ENCODE assay signal across 1 cellular context in genomic region chr1:99599678-99600175, GRCh38.
TF ChIP-seq lines count a peak whose summit lies in the region.

No MANE protein-coding gene starts in this region.

TF ChIP-seq in K562, 482 proteins besides CTCF, POLR2A, EP300 and RAD21 (continued from another document and continues in another):
- TF ChIP-seq, protein P1, sequence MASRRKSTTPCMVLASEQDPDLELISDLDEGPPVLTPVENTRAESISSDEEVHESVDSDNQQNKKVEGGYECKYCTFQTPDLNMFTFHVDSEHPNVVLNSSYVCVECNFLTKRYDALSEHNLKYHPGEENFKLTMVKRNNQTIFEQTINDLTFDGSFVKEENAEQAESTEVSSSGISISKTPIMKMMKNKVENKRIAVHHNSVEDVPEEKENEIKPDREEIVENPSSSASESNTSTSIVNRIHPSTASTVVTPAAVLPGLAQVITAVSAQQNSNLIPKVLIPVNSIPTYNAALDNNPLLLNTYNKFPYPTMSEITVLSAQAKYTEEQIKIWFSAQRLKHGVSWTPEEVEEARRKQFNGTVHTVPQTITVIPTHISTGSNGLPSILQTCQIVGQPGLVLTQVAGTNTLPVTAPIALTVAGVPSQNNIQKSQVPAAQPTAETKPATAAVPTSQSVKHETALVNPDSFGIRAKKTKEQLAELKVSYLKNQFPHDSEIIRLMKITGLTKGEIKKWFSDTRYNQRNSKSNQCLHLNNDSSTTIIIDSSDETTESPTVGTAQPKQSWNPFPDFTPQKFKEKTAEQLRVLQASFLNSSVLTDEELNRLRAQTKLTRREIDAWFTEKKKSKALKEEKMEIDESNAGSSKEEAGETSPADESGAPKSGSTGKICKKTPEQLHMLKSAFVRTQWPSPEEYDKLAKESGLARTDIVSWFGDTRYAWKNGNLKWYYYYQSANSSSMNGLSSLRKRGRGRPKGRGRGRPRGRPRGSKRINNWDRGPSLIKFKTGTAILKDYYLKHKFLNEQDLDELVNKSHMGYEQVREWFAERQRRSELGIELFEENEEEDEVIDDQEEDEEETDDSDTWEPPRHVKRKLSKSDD (conservative IDR thresholded peaks at IDR 0.05; ENCODE audit: low read length): 0 out of 2 replicates have a peak, but pooled peaks have one; percentile 61
- TF ChIP-seq ZNF408 (CRISPR knock-in tag; IDR thresholded peaks at IDR 0.05; ENCODE audit: low read depth): no peak
- TF ChIP-seq ZBTB9 (CRISPR knock-in tag; IDR thresholded peaks at IDR 0.05): no peak
- TF ChIP-seq NR1H2 (CRISPR knock-in tag; IDR thresholded peaks at IDR 0.05): no peak
- TF ChIP-seq, protein P2, sequence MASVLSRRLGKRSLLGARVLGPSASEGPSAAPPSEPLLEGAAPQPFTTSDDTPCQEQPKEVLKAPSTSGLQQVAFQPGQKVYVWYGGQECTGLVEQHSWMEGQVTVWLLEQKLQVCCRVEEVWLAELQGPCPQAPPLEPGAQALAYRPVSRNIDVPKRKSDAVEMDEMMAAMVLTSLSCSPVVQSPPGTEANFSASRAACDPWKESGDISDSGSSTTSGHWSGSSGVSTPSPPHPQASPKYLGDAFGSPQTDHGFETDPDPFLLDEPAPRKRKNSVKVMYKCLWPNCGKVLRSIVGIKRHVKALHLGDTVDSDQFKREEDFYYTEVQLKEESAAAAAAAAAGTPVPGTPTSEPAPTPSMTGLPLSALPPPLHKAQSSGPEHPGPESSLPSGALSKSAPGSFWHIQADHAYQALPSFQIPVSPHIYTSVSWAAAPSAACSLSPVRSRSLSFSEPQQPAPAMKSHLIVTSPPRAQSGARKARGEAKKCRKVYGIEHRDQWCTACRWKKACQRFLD (CRISPR knock-in tag; IDR thresholded peaks at IDR 0.05): 0 out of 2 replicates have a peak, but pooled peaks have one; percentile 41
- peak; percentile 96 for TF ChIP-seq STAT5A (IDR thresholded peaks at IDR 0.05; ENCODE audit: borderline replicate concordance, low read length)
- no peak for TF ChIP-seq ZNF263 (CRISPR knock-in tag; IDR thresholded peaks at IDR 0.05; ENCODE audit: borderline replicate concordance)
- TF ChIP-seq ZNF316 (IDR thresholded peaks at IDR 0.05): no peak
- TF ChIP-seq KDM1A (IDR thresholded peaks at IDR 0.05): peak; percentile 87 to 88
- no peak for TF ChIP-seq MCM7 (IDR thresholded peaks at IDR 0.05)
- no peak for TF ChIP-seq FOXP1 (CRISPR knock-in tag; IDR thresholded peaks at IDR 0.05)
- no peak for TF ChIP-seq RFX7 (CRISPR knock-in tag; IDR thresholded peaks at IDR 0.05)
- no peak for TF ChIP-seq CHD7 (IDR thresholded peaks at IDR 0.05; ENCODE audit: low read depth, low read length)
- no peak for TF ChIP-seq ZNF699 (CRISPR knock-in tag; IDR thresholded peaks at IDR 0.05; ENCODE audit: insufficient replicate concordance)
- TF ChIP-seq ZNF184 (CRISPR knock-in tag; IDR thresholded peaks at IDR 0.05): no peak
- TF ChIP-seq TRIM28 (IDR thresholded peaks at IDR 0.05): 0 out of 2 replicates have a peak, but pooled peaks have one; percentile 39
- TF ChIP-seq ZBTB12 (CRISPR knock-in tag; IDR thresholded peaks at IDR 0.05): no peak
- TF ChIP-seq, protein P3, sequence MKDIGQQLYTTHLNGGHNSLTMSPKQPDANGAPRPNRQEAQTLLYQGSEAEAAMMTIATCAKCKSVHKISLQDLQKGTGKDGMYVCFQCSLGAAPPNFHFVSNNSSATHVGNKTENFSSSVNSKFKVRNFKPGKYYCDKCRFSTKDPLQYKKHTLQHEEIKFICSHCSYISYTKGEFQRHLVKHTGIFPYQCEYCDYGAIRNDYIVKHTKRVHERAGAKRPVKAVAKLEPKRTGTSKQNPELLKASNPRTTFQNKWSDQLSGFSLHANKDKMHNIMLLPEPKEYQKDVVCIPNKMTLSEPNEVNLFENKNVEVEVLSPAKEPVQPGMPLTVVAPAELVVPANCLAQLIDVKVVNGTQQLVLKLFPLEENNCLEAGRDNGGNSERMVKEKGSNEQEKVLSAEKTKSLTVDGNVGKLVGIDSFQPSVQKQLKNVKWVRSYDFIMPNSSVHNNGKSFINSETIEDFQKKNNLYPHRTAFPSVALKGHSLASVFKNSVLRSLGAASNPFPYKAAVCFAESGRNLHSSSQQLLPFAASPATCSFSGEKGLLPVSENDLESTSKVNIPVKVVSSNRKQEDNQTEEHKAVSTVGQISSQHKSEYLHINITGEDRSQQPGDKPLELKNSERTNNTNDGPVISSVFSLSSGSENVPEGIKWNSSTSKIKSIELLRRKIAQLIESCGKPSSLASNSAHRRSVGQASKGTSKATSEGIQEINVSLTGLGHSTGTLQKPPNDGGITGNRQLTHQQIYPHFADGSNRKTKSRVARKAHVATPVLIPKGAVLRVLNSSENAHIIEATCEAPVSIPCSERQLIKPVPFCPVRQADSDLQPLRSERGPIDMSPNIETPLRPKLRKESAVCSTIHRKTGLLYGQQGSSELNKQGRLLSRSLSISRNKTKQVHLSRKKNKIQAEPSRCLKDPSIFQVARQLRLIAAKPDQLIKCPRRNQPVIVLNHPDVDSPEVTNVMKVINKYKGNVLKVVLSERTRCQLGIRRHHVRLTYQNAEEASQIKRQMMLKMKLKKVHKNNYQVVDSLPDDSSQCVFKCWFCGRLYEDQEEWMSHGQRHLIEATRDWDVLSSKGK (CRISPR knock-in tag; IDR thresholded peaks at IDR 0.05): no peak
- TF ChIP-seq ZNF778 (CRISPR knock-in tag; IDR thresholded peaks at IDR 0.05): no peak
- TF ChIP-seq ZNF197 (CRISPR knock-in tag; IDR thresholded peaks at IDR 0.05; ENCODE audit: low read depth): 0 out of 2 replicates have a peak, but pooled peaks have one; percentile 58
- no peak for TF ChIP-seq RBM25 (IDR thresholded peaks at IDR 0.05; ENCODE audit: low read depth, low read length, severe bottlenecking)
- TF ChIP-seq SMARCA4 (IDR thresholded peaks at IDR 0.05): peak; percentile 96
- no peak for TF ChIP-seq RBM39 (optimal IDR thresholded peaks at IDR 0.05; ENCODE audit: low read depth, low read length)
- TF ChIP-seq NEUROD1 (IDR thresholded peaks at IDR 0.05; ENCODE audit: borderline replicate concordance, low read depth, low read length, partially characterized antibody): peak; percentile 84
- TF ChIP-seq CC2D1A (IDR thresholded peaks at IDR 0.05): peak; percentile 91
- no peak for TF ChIP-seq SMAD2 (IDR thresholded peaks at IDR 0.05; ENCODE audit: low read depth, low read length)
- no peak for TF ChIP-seq SP2 (IDR thresholded peaks at IDR 0.05; ENCODE audit: extremely low read depth, low read depth, low read length, poor library complexity, severe bottlenecking)
- TF ChIP-seq, protein P4, sequence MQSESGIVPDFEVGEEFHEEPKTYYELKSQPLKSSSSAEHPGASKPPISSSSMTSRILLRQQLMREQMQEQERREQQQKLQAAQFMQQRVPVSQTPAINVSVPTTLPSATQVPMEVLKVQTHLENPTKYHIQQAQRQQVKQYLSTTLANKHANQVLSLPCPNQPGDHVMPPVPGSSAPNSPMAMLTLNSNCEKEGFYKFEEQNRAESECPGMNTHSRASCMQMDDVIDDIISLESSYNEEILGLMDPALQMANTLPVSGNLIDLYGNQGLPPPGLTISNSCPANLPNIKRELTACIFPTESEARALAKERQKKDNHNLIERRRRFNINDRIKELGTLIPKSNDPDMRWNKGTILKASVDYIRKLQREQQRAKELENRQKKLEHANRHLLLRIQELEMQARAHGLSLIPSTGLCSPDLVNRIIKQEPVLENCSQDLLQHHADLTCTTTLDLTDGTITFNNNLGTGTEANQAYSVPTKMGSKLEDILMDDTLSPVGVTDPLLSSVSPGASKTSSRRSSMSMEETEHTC (IDR thresholded peaks at IDR 0.05): no peak
- no peak for TF ChIP-seq MAFF (IDR thresholded peaks at IDR 0.05; ENCODE audit: low read length)
- no peak for TF ChIP-seq SETDB1 (IDR thresholded peaks at IDR 0.05; ENCODE audit: low read length)
- peak; percentile 53; the same call in 1 of the 2 replicates for TF ChIP-seq POLR2AphosphoS5 (IDR thresholded peaks at IDR 0.05; ENCODE audit: control insufficient read depth, insufficient read depth, low read depth, low read length)
- TF ChIP-seq RNF2 (IDR thresholded peaks at IDR 0.05): peak; percentile 94
- TF ChIP-seq DPF2 (IDR thresholded peaks at IDR 0.05): peak; percentile 97
- TF ChIP-seq CTBP1 (IDR thresholded peaks at IDR 0.05; ENCODE audit: borderline replicate concordance): peak; percentile 99
- TF ChIP-seq RFX5 (IDR thresholded peaks at IDR 0.05; ENCODE audit: low read depth, low read length): no peak
